ENCODE assay signal across 1 cellular context in the genomic region with DNA sequence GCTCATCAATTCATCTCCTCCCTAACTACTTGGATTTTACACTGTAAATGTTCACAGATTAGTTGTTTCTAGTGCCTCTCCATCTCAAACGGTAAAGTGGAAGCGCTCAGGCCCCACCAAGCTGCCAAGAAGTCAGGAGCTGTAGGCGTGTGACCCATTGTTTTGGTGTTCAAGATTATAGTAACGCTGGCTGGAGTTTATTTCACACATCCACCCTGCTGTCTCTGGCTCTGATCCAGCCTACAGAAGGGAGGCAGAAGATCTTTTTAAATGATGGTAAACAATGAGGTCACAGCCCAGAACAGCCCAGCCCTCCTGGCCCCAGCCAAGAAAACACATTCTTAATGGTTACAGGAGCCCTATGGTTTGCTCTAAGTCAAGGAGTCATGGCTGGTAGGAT.
TF ChIP-seq lines count a peak whose summit lies in the region.

No MANE protein-coding gene starts in this region.

TF ChIP-seq in GM23338, 12 proteins besides CTCF, POLR2A, EP300 and RAD21 (continued from another document):
- TF ChIP-seq ZNF462 (CRISPR knock-in tag; IDR thresholded peaks at IDR 0.05) (no peak), REST (IDR thresholded peaks at IDR 0.05; ENCODE audit: unreplicated experiment) (no peak), ZNF114 (CRISPR knock-in tag; IDR thresholded peaks at IDR 0.05) (no peak), STAT1 (IDR thresholded peaks at IDR 0.05; ENCODE audit: unreplicated experiment) (no peak), ETS1 (IDR thresholded peaks at IDR 0.05) (no peak)
